In the genomic region with DNA sequence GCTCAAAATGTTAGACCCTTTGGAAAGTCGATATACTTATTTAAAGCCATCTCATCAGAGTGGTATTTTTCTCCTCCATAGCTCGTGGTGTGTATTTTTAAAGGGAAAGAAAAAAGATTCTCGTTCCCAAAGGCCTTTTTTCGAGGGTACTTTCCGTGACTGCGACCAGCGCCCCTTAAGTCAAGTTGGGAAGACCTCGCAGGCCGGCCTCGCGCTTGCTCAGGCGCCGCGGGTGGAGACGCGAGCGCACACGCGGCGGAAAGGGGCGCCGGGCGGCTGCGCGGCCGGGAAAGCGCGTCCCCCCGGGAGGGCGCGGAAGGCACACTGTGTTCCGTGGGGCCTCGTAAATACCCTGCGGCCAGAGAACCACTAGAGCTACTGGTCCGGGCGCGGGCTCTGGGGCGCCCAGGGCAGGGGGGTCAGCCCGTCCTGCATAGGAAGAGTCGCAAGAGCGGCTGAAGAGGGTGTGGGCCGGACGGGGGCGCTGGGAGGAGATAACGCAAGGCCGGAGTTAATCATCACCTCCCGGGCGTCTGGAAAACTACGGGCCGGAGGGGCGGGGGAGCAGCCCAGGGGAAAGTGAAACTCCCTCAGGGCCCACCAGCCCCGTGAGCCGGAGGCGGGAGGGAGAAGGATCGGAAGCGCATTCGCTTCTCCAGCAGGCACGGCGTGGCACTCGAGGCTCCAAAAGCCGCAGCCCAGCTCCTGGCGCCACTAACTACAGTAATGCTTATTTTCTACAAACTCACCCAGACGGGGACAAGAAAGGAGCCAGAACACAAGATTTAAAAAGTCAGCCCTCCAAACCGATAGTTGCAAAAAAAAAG, we compare ENCODE assay signal across 8 cellular contexts. TPM values are rescaled to one million over a fixed set of nuclear protein-coding genes. Genes with fewer than 3 reads are reported as not detected.
DNase-seq lines count a peak whose midpoint lies in the region; ATAC-seq and TF ChIP-seq lines count a peak whose summit lies in the region.

No MANE protein-coding gene starts in this region.

- H4K91ac ChIP-seq in mesenchymal stem cell (ENCODE audit: low read length), result peak overlapping the region; percentile 90

- H2BK12ac ChIP-seq in mesenchymal stem cell (ENCODE audit: low read length in 2 of 2), result no peak overlapping the region

- ATAC-seq in GM19324 (IDR thresholded peaks at IDR 0.05; ENCODE audit: low FRiP score, unreplicated experiment) (peak; percentile 40), HG03457 (IDR thresholded peaks at IDR 0.05; ENCODE audit: unreplicated experiment) (peak; percentile 32)

- peaks cover 0 to 15% of the 10 kb centered on the region in 2 experiments for H3K36me3 ChIP-seq in mesenchymal stem cell (ENCODE audit: control insufficient read depth in 1 of 2, insufficient read depth in 2 of 2, low read depth in 1 of 2, low read length in 2 of 2)

- peak overlapping the region; percentile 86 for H2AK5ac ChIP-seq in mesenchymal stem cell (ENCODE audit: low read length, severe bottlenecking)

- H3K4ac ChIP-seq in mesenchymal stem cell (ENCODE audit: low read depth in 1 of 2, low read length in 2 of 2), result peak overlapping the region; percentile 95 to 98

- H3K9me3 ChIP-seq in mesenchymal stem cell (ENCODE audit: control insufficient read depth, low read length), result no peaks in the 10 kb centered on the region

- H4K8ac ChIP-seq in mesenchymal stem cell (ENCODE audit: low read length), result peak overlapping the region; percentile 76

- H2BK15ac ChIP-seq in mesenchymal stem cell (ENCODE audit: low read depth, poor library complexity, severe bottlenecking), result peak overlapping the region; percentile 96

- peaks cover 10% of the 10 kb centered on the region for H3K4me1 ChIP-seq in mesenchymal stem cell (ENCODE audit: control insufficient read depth, insufficient read depth, low read depth, low read length)

- WGBS in mesenchymal stem cell, result under 1% methylated on average over 40 of the region's 64 CpGs

- peaks cover 0 to 2% (median 0%) of the 10 kb centered on the region in 7 donors for H3K9me3 Mint-ChIP-seq in CD14-positive monocyte

- peak overlapping the region; percentile 99 for H3K9ac ChIP-seq in mesenchymal stem cell (ENCODE audit: low read length)

- H3K4me2 ChIP-seq in mesenchymal stem cell (ENCODE audit: low read length, poor library complexity, severe bottlenecking), result peak overlapping the region; percentile 73

- H3K14ac ChIP-seq in mesenchymal stem cell (ENCODE audit: low read length in 2 of 2), result peak overlapping the region; percentile 64 to 68

- intact Hi-C loops in CD14-positive monocyte (cut with micrococcal nuclease), result loop anchor here (2.0 to 10.0 kb wide), 6 partner anchors 41 to 275 kb away; partner anchors contain the start of genes ELF1 (in 1 of the 2), KBTBD6 (in 1 of the 2) and SLC25A15 (in 1 of the 2)

- peak overlapping the region in 1 of 2 experiments; percentile 64 for H3K23ac ChIP-seq in mesenchymal stem cell (ENCODE audit: low read length in 2 of 2)

- H3K79me1 ChIP-seq in mesenchymal stem cell (replicated peaks; ENCODE audit: low read length, poor library complexity, severe bottlenecking), result peaks cover 4% of the 10 kb centered on the region

- H3K4me3 Mint-ChIP-seq in CD14-positive monocyte, result peak overlapping the region; percentile 98 to 100

- H3K4me1 Mint-ChIP-seq in CD14-positive monocyte, result peaks cover 43% of the 10 kb centered on the region

- H3K27me3 ChIP-seq in mesenchymal stem cell (ENCODE audit: control insufficient read depth in 1 of 2, insufficient read depth in 1 of 2, low read length in 2 of 2), result no peaks in the 10 kb centered on the region

- H3K27ac Mint-ChIP-seq in CD14-positive monocyte, result peak overlapping the region; percentile 98 to 100 (median 100)

- H3K27ac ChIP-seq in mesenchymal stem cell (ENCODE audit: low read length, poor library complexity, severe bottlenecking), result peak overlapping the region; percentile 100

- H2AFZ ChIP-seq in mesenchymal stem cell (ENCODE audit: low read depth, low read length), result no peak overlapping the region

- peak overlapping the region; percentile 94 to 99 for H3K18ac ChIP-seq in mesenchymal stem cell (ENCODE audit: low read depth in 1 of 2, low read length in 2 of 2)

- H2BK120ac ChIP-seq in mesenchymal stem cell (ENCODE audit: low read depth, low read length), result peak overlapping the region; percentile 83

- TF ChIP-seq CTCF in CD14-positive monocyte (IDR thresholded peaks at IDR 0.05), result peak; percentile 16

- peak overlapping the region; percentile 94 for H2BK5ac ChIP-seq in mesenchymal stem cell (ENCODE audit: low read depth, low read length, poor library complexity, severe bottlenecking)

- DNase-seq in CD14-positive monocyte (ENCODE audit: low spot score) (peak; percentile 90), NCI-H82 treated with DMSO at 0.1 percent for 48 hours (lab: John Stamatoyannopoulos, UW; ENCODE audit: unreplicated experiment) (peak; percentile 88), mesenchymal stem cell (peak; percentile 96)
- DNase-seq in activated CD8-positive, alpha-beta memory T cell treated with anti-CD3 and anti-CD28 coated beads for 1 hour (ENCODE audit: extremely low read depth in 1 of 2, low read depth in 1 of 2), result peak; percentile 30 to 48
- DNase-seq in effector CD8-positive, alpha-beta T cell (lab: John Stamatoyannopoulos, UW), result peak; percentile 62
- DNase-seq in stimulated activated CD8-positive, alpha-beta memory T cell treated with anti-CD3 and anti-CD28 coated beads, Interleukin-12 subunit alpha, Interleukin-12 subunit beta, amount 100 ng/mL, for 1 hour (ENCODE audit: low read depth), result peak; percentile 58

- H3K4me3 ChIP-seq in mesenchymal stem cell (ENCODE audit: insufficient read depth in 1 of 2, low read depth in 1 of 2, low read length in 2 of 2), result peak overlapping the region; percentile 85 to 91

- H3K36me3 Mint-ChIP-seq in CD14-positive monocyte, result peaks cover 17 to 25% of the 10 kb centered on the region in 2 donors

- H3K27me3 Mint-ChIP-seq in CD14-positive monocyte (ENCODE audit: low read depth in 3 of 3), result peaks cover 0 to 4% (median 3%) of the 10 kb centered on the region in 3 donors

RNA-seq across cellular contexts. Expression of gene WBP4, which starts 1.2 kb away (rescaled TPM):
- 1 to 10 TPM; 2.8 to 3.8 TPM for polyA plus RNA-seq in CD14-positive monocyte
- 17.5 TPM for polyA plus RNA-seq in mesenchymal stem cell (2013, experiment 1 of 2)
- 17.7 TPM for polyA plus RNA-seq in mesenchymal stem cell (2013, experiment 2 of 2)

RNA-seq across cellular contexts. Expression of gene ELF1, which starts 41.0 kb away (rescaled TPM):
- polyA plus RNA-seq in CD14-positive monocyte, result 10 to 100 TPM; 83.3 TPM
- polyA plus RNA-seq in mesenchymal stem cell (2013, experiment 1 of 2), result 50.1 TPM
- 49.3 TPM for polyA plus RNA-seq in mesenchymal stem cell (2013, experiment 2 of 2)

Comparison
In these comparisons a context has a peak if more than half of its experiments do, and no peak if none do; other contexts are left out.
1. Peak in every context shown above with its lines: DNase-seq, ATAC-seq, H3K4me3 ChIP-seq and H3K27ac ChIP-seq.
2. DNase-seq: peak in every context shown above with its lines; median percentile 96 in mesenchymal stem cell; 90 in CD14-positive monocyte; 88 in NCI-H82 treated with DMSO at 0.1 percent for 48 hours; 62 in effector CD8-positive, alpha-beta T cell; 58 in stimulated activated CD8-positive, alpha-beta memory T cell treated with anti-CD3 and anti-CD28 coated beads, Interleukin-12 subunit alpha, Interleukin-12 subunit beta, amount 100 ng/mL, for 1 hour; 39 in activated CD8-positive, alpha-beta memory T cell treated with anti-CD3 and anti-CD28 coated beads for 1 hour.